Comparison of ENCODE assay signal across 12 cellular contexts in genomic region chr7:121945066-121945848, GRCh38.
"Had no signal": no experiment of that assay in that cellular context is flagged by ENCODE, and none has a peak within 500 bp of the region (broad histone marks: within the 10 kb centered on the region; RNA-seq: fewer than 3 reads in every experiment).

No MANE protein-coding gene starts in this region.

- H3K9me3 ChIP-seq: pancreas, testis, upper lobe of right lung had no signal

- H3K36me3 Mint-ChIP-seq: naive B cell had no signal

- H3K4me3 Mint-ChIP-seq: naive B cell; stimulated activated naive CD8-positive, alpha-beta T cell treated with anti-CD3 and anti-CD28 coated beads, Interleukin-15, Interleukin-2, amounts not matched to agents 100 ng/mL and 50 ng/mL, for 24 hours had no signal

- H3K4me3 ChIP-seq: lung, pancreas, testis, upper lobe of right lung had no signal

- H3K27me3 ChIP-seq: pancreas, testis, upper lobe of right lung had no signal

- ATAC-seq: pancreas, upper lobe of right lung had no signal

- H3K27ac Mint-ChIP-seq: activated T-helper 2 cell treated with anti-CD3 and anti-CD28 coated beads, Interferon-gamma antibody, Interleukin-2, Interleukin-4, amounts not matched to agents 10 μg/mL and 5 μg/mL and 100 μg/mL, durations not matched to agents 14 hours and 24 hours and 36 hours; naive B cell; stimulated activated naive CD8-positive, alpha-beta T cell treated with anti-CD3 and anti-CD28 coated beads, Interleukin-15, Interleukin-2, amounts not matched to agents 100 ng/mL and 50 ng/mL, for 24 hours had no signal

- H3K9me3 Mint-ChIP-seq: activated T-helper 2 cell treated with anti-CD3 and anti-CD28 coated beads, Interferon-gamma antibody, Interleukin-2, Interleukin-4, amounts not matched to agents 10 μg/mL and 5 μg/mL and 100 μg/mL, durations not matched to agents 14 hours and 24 hours and 36 hours had no signal

- H3K27me3 Mint-ChIP-seq: stimulated activated naive CD8-positive, alpha-beta T cell treated with anti-CD3 and anti-CD28 coated beads, Interleukin-15, Interleukin-2, amounts not matched to agents 100 ng/mL and 50 ng/mL, for 24 hours had no signal

- H3K27ac ChIP-seq: pancreas, testis, upper lobe of right lung had no signal

- H3K4me1 ChIP-seq: testis, upper lobe of right lung had no signal

- H3K4me1 Mint-ChIP-seq: naive B cell had no signal

- DNase-seq: activated naive CD4-positive, alpha-beta T cell treated with anti-CD3 and anti-CD28 coated beads, Interleukin-2, amount 50 U/mL, for 16 hours; amniotic stem cell; hippocampal formation; naive B cell; pancreas; stimulated activated CD4-positive, alpha-beta T cell treated with anti-CD3 and anti-CD28 coated beads, Interleukin-4, amount 100 ng/mL, for 1 hour; T-helper 2 cell; testis; upper lobe of right lung had no signal
